In the genomic region with DNA sequence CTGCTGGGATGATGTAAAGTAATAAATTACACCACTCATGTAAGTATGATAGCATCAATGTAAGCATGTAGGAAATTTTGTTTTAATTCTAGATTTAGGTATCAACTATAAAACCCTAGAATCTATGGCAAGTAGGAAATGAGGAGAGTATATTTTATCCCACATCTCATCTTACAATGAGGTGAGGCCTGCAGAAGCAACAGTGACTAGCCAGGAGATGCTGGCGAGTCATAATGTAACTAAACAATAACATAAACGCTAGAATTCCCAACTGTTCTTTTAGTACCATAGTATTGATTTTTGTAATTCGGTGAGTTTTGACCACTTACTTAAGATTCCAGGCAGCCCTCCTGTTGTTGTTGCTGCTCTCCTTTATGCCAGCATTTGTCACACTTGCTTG, we compare ENCODE assay signal across 19 cellular contexts.
DNase-seq lines count a peak whose midpoint lies in the region; ATAC-seq and TF ChIP-seq lines count a peak whose summit lies in the region.
"Had no signal": no experiment of that assay in that cellular context is flagged by ENCODE, and none has a peak within 500 bp of the region (broad histone marks: within the 10 kb centered on the region; RNA-seq: fewer than 3 reads in every experiment).

No MANE protein-coding gene starts in this region.

- peak overlapping the region; percentile 47 to 59 for H3K27ac ChIP-seq in SK-N-SH (ENCODE audit: low read depth in 2 of 2, low read length in 1 of 2)
- H3K27ac ChIP-seq: 22Rv1 had no signal

- WGBS in SK-N-SH (ENCODE audit: low lambda C conversion rate): 70% methylated on average over 3 of the region's 3 CpGs

- H3K9me3 ChIP-seq in SK-N-SH: no peaks in the 10 kb centered on the region
- H3K9me3 ChIP-seq: HAP-1 had no signal

- peak overlapping the region; percentile 51; the same call in 1 of the 2 replicates for H3K4me2 ChIP-seq in SK-N-SH

- H3K36me3 ChIP-seq in SK-N-SH (replicated peaks in 1 of 2; ENCODE audit: control insufficient read depth in 1 of 2, insufficient read depth in 2 of 2, low read length in 1 of 2): no peaks in the 10 kb centered on the region
- H3K36me3 ChIP-seq: HAP-1 had no signal

- no peak for TF ChIP-seq RAD21 in SK-N-SH (IDR thresholded peaks at IDR 0.05; ENCODE audit: low read length)

- no peaks in the 10 kb centered on the region for H4K20me1 ChIP-seq in SK-N-SH (ENCODE audit: insufficient read depth)

- DNase-seq in NCI-H1092 treated with DMSO at 0.1 percent for 48 hours (lab: John Stamatoyannopoulos, UW) (peak; percentile 9), NCI-H1092 (lab: John Stamatoyannopoulos, UW) (no peak), HT1080 (ENCODE audit: low read depth) (peak; percentile 43), SK-N-SH (no peak), fibroblast of mammary gland (ENCODE audit: low read depth) (peak; percentile 19), dedifferentiated amniotic fluid mesenchymal stem cell (ENCODE audit: extremely low spot score) (no peak)
- DNase-seq: EL; GF-D8; KBM-7; NCI-H2107; NCI-H2227 treated with DMSO at 0.1 percent for 48 hours; NCI-H510A; NCI-H774; NK-92 treated with Interleukin-12 subunit alpha and Interleukin-12 subunit beta, amount 100 ng/mL, for 24 hours had no signal

- no peaks in the 10 kb centered on the region for H3K9me2 ChIP-seq in SK-N-SH

- no peak for ATAC-seq in GM21447 (IDR thresholded peaks at IDR 0.05; ENCODE audit: unreplicated experiment)
- ATAC-seq in HG03469 (IDR thresholded peaks at IDR 0.05; ENCODE audit: unreplicated experiment): no peak
- ATAC-seq: HepG2 had no signal

- H3K79me2 ChIP-seq in SK-N-SH (ENCODE audit: insufficient read depth): no peaks in the 10 kb centered on the region

- H3K4me1 ChIP-seq in SK-N-SH (ENCODE audit: control insufficient read depth in 1 of 2, insufficient read depth in 2 of 2, low read depth in 1 of 2, low read length in 1 of 2): peaks cover 10 to 22% of the 10 kb centered on the region in 2 experiments; a peak in 3 of 4 replicates
- H3K4me1 ChIP-seq: HAP-1 had no signal

- TF ChIP-seq CTCF in SK-N-SH (IDR thresholded peaks at IDR 0.05) (no peak), fibroblast of mammary gland (conservative IDR thresholded peaks at IDR 0.05; ENCODE audit: control insufficient read depth, insufficient read depth, low read depth, low read length) (no peak)

- POLR2A ChIA-PET in SK-N-SH (lab: Yijun Ruan, JAX): no interaction called here

- TF ChIP-seq EP300 in SK-N-SH (IDR thresholded peaks at IDR 0.05; ENCODE audit: borderline replicate concordance in 1 of 2, low read depth in 1 of 2, low read length in 1 of 2): no peak

- no peaks in the 10 kb centered on the region for H3K27me3 ChIP-seq in SK-N-SH (ENCODE audit: insufficient read depth)

- CTCF ChIA-PET in SK-N-SH (lab: Yijun Ruan, JAX): interaction anchor here (0.9 to 1.4 kb wide), 2 partner anchors 10 to 388 kb away, joined by 4 read pairs; no protein-coding TSS in a partner anchor

- H3K4me3 ChIP-seq in SK-N-SH (ENCODE audit: low read depth in 2 of 2, low read length in 1 of 2): peak overlapping the region in 1 of 2 experiments; percentile 34; a peak in 1 of 4 replicates
- no peak overlapping the region for H3K4me3 ChIP-seq in fibroblast of mammary gland (ENCODE audit: control insufficient read depth, low read depth, low read length)
- H3K4me3 ChIP-seq: HAP-1 had no signal

- no peak overlapping the region for H3K9ac ChIP-seq in SK-N-SH

- no peak overlapping the region for H2AFZ ChIP-seq in SK-N-SH (ENCODE audit: low read depth)

- H3F3A ChIP-seq in SK-N-SH (replicated peaks; ENCODE audit: insufficient read depth): no peaks in the 10 kb centered on the region

TF ChIP-seq in SK-N-SH, 30 proteins besides CTCF, POLR2A, EP300 and RAD21:
- TF ChIP-seq, protein P1, sequence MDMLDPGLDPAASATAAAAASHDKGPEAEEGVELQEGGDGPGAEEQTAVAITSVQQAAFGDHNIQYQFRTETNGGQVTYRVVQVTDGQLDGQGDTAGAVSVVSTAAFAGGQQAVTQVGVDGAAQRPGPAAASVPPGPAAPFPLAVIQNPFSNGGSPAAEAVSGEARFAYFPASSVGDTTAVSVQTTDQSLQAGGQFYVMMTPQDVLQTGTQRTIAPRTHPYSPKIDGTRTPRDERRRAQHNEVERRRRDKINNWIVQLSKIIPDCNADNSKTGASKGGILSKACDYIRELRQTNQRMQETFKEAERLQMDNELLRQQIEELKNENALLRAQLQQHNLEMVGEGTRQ (IDR thresholded peaks at IDR 0.05; ENCODE audit: borderline replicate concordance, low read depth, low read length): no peak
- no peak for TF ChIP-seq JUND (IDR thresholded peaks at IDR 0.05)
- no peak for TF ChIP-seq RXRA (IDR thresholded peaks at IDR 0.05; ENCODE audit: borderline replicate concordance, low read depth)
- no peak for TF ChIP-seq RCOR1 (IDR thresholded peaks at IDR 0.05; ENCODE audit: low read length)
- TF ChIP-seq, protein P2, sequence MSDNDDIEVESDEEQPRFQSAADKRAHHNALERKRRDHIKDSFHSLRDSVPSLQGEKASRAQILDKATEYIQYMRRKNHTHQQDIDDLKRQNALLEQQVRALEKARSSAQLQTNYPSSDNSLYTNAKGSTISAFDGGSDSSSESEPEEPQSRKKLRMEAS (IDR thresholded peaks at IDR 0.05; ENCODE audit: low read depth): no peak
- TF ChIP-seq TCF12 (IDR thresholded peaks at IDR 0.05): no peak
- TF ChIP-seq EZH2phosphoT487 (IDR thresholded peaks at IDR 0.05; ENCODE audit: borderline replicate concordance, low read depth): no peak
- no peak for TF ChIP-seq CHD2 (IDR thresholded peaks at IDR 0.05; ENCODE audit: low read length, partially characterized antibody)
- TF ChIP-seq, protein P3, sequence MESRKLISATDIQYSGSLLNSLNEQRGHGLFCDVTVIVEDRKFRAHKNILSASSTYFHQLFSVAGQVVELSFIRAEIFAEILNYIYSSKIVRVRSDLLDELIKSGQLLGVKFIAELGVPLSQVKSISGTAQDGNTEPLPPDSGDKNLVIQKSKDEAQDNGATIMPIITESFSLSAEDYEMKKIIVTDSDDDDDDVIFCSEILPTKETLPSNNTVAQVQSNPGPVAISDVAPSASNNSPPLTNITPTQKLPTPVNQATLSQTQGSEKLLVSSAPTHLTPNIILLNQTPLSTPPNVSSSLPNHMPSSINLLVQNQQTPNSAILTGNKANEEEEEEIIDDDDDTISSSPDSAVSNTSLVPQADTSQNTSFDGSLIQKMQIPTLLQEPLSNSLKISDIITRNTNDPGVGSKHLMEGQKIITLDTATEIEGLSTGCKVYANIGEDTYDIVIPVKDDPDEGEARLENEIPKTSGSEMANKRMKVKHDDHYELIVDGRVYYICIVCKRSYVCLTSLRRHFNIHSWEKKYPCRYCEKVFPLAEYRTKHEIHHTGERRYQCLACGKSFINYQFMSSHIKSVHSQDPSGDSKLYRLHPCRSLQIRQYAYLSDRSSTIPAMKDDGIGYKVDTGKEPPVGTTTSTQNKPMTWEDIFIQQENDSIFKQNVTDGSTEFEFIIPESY (IDR thresholded peaks at IDR 0.05; ENCODE audit: borderline replicate concordance, low read depth): no peak
- no peak for TF ChIP-seq FOXJ3 (CRISPR knock-in tag; IDR thresholded peaks at IDR 0.05)
- TF ChIP-seq ELF1 (IDR thresholded peaks at IDR 0.05): no peak
- no peak for TF ChIP-seq TEAD4 (IDR thresholded peaks at IDR 0.05; ENCODE audit: borderline replicate concordance, insufficient read depth)
- no peak for TF ChIP-seq POLR2AphosphoS5 (IDR thresholded peaks at IDR 0.05; ENCODE audit: low read depth, low read length)
- no peak for TF ChIP-seq MEF2A (IDR thresholded peaks at IDR 0.05; ENCODE audit: borderline replicate concordance, low read depth)

Comparison
In these comparisons a context has a peak if more than half of its experiments do, and no peak if none do; other contexts are left out.
1. DNase-seq: peak in NCI-H1092 treated with DMSO at 0.1 percent for 48 hours (single experiment), HT1080 (single experiment) and fibroblast of mammary gland (single experiment); none in NCI-H1092 (single experiment), SK-N-SH (single experiment) and dedifferentiated amniotic fluid mesenchymal stem cell (single experiment).